In the genomic region with DNA sequence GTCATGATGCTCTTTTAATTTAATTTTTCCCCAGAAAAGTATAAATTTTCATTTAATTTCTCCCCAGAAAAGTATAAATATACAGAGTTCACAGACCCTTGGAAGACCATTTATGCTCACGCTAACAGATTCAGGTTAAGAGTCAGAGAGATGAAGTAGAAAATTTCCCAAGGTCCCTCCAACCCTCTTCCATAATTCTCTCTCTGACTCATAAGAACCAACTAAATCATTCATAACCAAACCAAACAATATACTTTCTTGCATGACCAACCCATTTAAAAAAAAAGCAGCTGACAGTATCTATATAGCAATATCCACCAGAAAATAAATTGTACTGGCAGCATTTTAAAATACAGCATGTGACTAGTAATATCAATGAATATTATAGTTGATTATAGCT, we compare ENCODE assay signal across 28 cellular contexts. TPM values are rescaled to one million over a fixed set of nuclear protein-coding genes. Genes with fewer than 3 reads are reported as not detected.
A peak's percentile ranks its signal among the peaks of the same experiment; 100 is the strongest.
DNase-seq lines count a peak whose midpoint lies in the region; ATAC-seq, FAIRE-seq and TF ChIP-seq lines count a peak whose summit lies in the region.
"Had no signal": no experiment of that assay in that cellular context is flagged by ENCODE, and none has a peak within 500 bp of the region (broad histone marks: within the 10 kb centered on the region; RNA-seq: fewer than 3 reads in every experiment).

No MANE protein-coding gene starts in this region.

- H3K79me2 ChIP-seq in Karpas-422 (ENCODE audit: low read length), result peaks cover 87% of the 10 kb centered on the region
- H3K79me2 ChIP-seq in PC-3 (ENCODE audit: low read length), result peaks cover 49% of the 10 kb centered on the region

- H3K27ac Mint-ChIP-seq in stimulated activated naive B cell treated with anti-CD40 and anti-IgM and Interleukin-4, amounts not matched to agents 10 μg/mL and 1 μg/mL and 100 μg/mL, for 72 hours, result peak overlapping the region; percentile 6
- H3K27ac Mint-ChIP-seq: CD8-positive, alpha-beta memory T cell; GM23338; H9; HFFc6; IgD-negative memory B cell; T-helper 1 cell treated with Interleukin-12 subunit alpha and Interleukin-12 subunit beta and Interleukin-4 antibody, amounts not matched to agents 30 μg/mL and 1 μg/mL, for 36 hours had no signal

- DNase-seq in Karpas-422 (no peak), PC-3 (peak; percentile 25), bronchial epithelial cell (ENCODE audit: low read depth) (peak; percentile 30), DMS79 (lab: John Stamatoyannopoulos, UW) (no peak), SJCRH30 (no peak), SW480 (ENCODE audit: low spot score) (no peak)
- no peak for DNase-seq in stimulated activated naive B cell treated with anti-CD40 and anti-IgM and Interleukin-4, amounts not matched to agents 10 μg/mL and 1 μg/mL and 100 μg/mL, for 72 hours
- DNase-seq: ACHN; BE2C; CD8-positive, alpha-beta memory T cell; DMS 273 treated with DMSO at 0.1 percent for 48 hours; DND-41; H9; HFFc6; NCI-H1048; NCI-H1417; NCI-H1694 treated with DMSO at 0.1 percent for 48 hours; NCI-H2081; NCI-H2227 treated with DMSO at 0.1 percent for 48 hours; SHP77 treated with DMSO at 0.1 percent for 48 hours had no signal

- H3K4me2 ChIP-seq in Karpas-422 (ENCODE audit: low read depth, low read length, poor library complexity, severe bottlenecking) (peak overlapping the region; percentile 4), PC-3 (ENCODE audit: low read length) (no peak overlapping the region)
- H3K4me2 ChIP-seq: GM23338, KMS-11 had no signal

- POLR2A ChIA-PET in PC-3 (lab: Charles Lee; ENCODE audit: unreplicated experiment), result no interaction called here

- no peaks in the 10 kb centered on the region for H3F3A ChIP-seq in PC-3 (ENCODE audit: low read length, unreplicated experiment)

- no peak for FAIRE-seq in bronchial epithelial cell (lab: Jason Lieb, UNC)
- FAIRE-seq: GM18507 had no signal

- no peak overlapping the region for H3K4me3 Mint-ChIP-seq in stimulated activated naive B cell treated with anti-CD40 and anti-IgM and Interleukin-4, amounts not matched to agents 10 μg/mL and 1 μg/mL and 100 μg/mL, for 72 hours
- H3K4me3 Mint-ChIP-seq: CD14-positive monocyte; GM23338; H9; HFFc6; T-helper 1 cell treated with Interleukin-12 subunit alpha and Interleukin-12 subunit beta and Interleukin-4 antibody, amounts not matched to agents 30 μg/mL and 1 μg/mL, for 36 hours had no signal

- peaks cover 0 to 6% of the 10 kb centered on the region in 2 donors for H3K36me3 Mint-ChIP-seq in stimulated activated naive B cell treated with anti-CD40 and anti-IgM and Interleukin-4, amounts not matched to agents 10 μg/mL and 1 μg/mL and 100 μg/mL, for 72 hours
- H3K36me3 Mint-ChIP-seq: IgD-negative memory B cell had no signal

- H3K9me3 Mint-ChIP-seq in stimulated activated naive B cell treated with anti-CD40 and anti-IgM and Interleukin-4, amounts not matched to agents 10 μg/mL and 1 μg/mL and 100 μg/mL, for 72 hours, result no peaks in the 10 kb centered on the region
- H3K9me3 Mint-ChIP-seq: CD14-positive monocyte; CD8-positive, alpha-beta memory T cell; GM23338; H9; HFFc6; IgD-negative memory B cell; T-helper 1 cell treated with Interleukin-12 subunit alpha and Interleukin-12 subunit beta and Interleukin-4 antibody, amounts not matched to agents 30 μg/mL and 1 μg/mL, for 36 hours had no signal

- H3K4me1 Mint-ChIP-seq in stimulated activated naive B cell treated with anti-CD40 and anti-IgM and Interleukin-4, amounts not matched to agents 10 μg/mL and 1 μg/mL and 100 μg/mL, for 72 hours, result peaks cover 7 to 17% of the 10 kb centered on the region in 2 donors

- no TSS peak for BruUV-seq in PC-3 (replicated peaks; lab: Mats Ljungman, UMichigan)

- no peak for TF ChIP-seq CTCF in PC-3 (conservative IDR thresholded peaks at IDR 0.05; ENCODE audit: low read depth, low read length)
- TF ChIP-seq CTCF in bronchial epithelial cell (IDR thresholded peaks at IDR 0.05; ENCODE audit: insufficient read depth, low read length, severe bottlenecking), result no peak

- ATAC-seq in PC-3, result no peak
- no peak for ATAC-seq in stimulated activated naive B cell treated with anti-CD40 and anti-IgM and Interleukin-4, amounts not matched to agents 10 μg/mL and 1 μg/mL and 100 μg/mL, for 72 hours (replicated peaks)
- ATAC-seq: GM23338, Panc1 had no signal

- CTCF ChIA-PET in PC-3 (lab: Charles Lee), result interaction anchor here (0.6 kb wide), 1 partner anchor 282 kb away, joined by 5 read pairs; a partner anchor contains a TSS

- no peak overlapping the region for H2AFZ ChIP-seq in Karpas-422 (ENCODE audit: low read length)
- H2AFZ ChIP-seq in PC-3 (ENCODE audit: low read length), result no peak overlapping the region
- H2AFZ ChIP-seq: GM23338 had no signal

- H3K27ac ChIP-seq in Karpas-422 (ENCODE audit: low read length), result no peak overlapping the region
- H3K27ac ChIP-seq in PC-3 (ENCODE audit: low read length), result no peak overlapping the region
- H3K27ac ChIP-seq in SJCRH30, result no peak overlapping the region
- H3K27ac ChIP-seq: KMS-11, SK-N-MC had no signal

- H3K9me2 ChIP-seq in Karpas-422 (replicated peaks; ENCODE audit: insufficient read depth, low read length), result no peaks in the 10 kb centered on the region
- H3K9me2 ChIP-seq in PC-3 (replicated peaks; ENCODE audit: low read length), result no peaks in the 10 kb centered on the region

- H3K9me3 ChIP-seq in Karpas-422 (ENCODE audit: low read length), result no peaks in the 10 kb centered on the region
- H3K9me3 ChIP-seq in PC-3 (ENCODE audit: low read length), result no peaks in the 10 kb centered on the region
- no peaks in the 10 kb centered on the region for H3K9me3 ChIP-seq in SJCRH30 (replicated peaks)
- H3K9me3 ChIP-seq: BE2C had no signal

- intact Hi-C loops in PC-3 (cut with micrococcal nuclease), result no loop called here

- H3K4me3 ChIP-seq in Karpas-422 (ENCODE audit: low read length) (no peak overlapping the region), PC-3 (ENCODE audit: low read length) (no peak overlapping the region), bronchial epithelial cell (ENCODE audit: low read depth, low read length) (no peak overlapping the region), SJCRH30 (no peak overlapping the region)
- H3K4me3 ChIP-seq: GM23338, SK-N-MC had no signal

- no peaks in the 10 kb centered on the region for H3K27me3 Mint-ChIP-seq in stimulated activated naive B cell treated with anti-CD40 and anti-IgM and Interleukin-4, amounts not matched to agents 10 μg/mL and 1 μg/mL and 100 μg/mL, for 72 hours
- H3K27me3 Mint-ChIP-seq: IgD-negative memory B cell had no signal

- H4K20me1 ChIP-seq in Karpas-422 (ENCODE audit: insufficient read depth, low read depth, low read length), result no peaks in the 10 kb centered on the region; the same call in 1 of the 2 replicates
- no peaks in the 10 kb centered on the region for H4K20me1 ChIP-seq in PC-3 (ENCODE audit: low read length)

- H3K27me3 ChIP-seq in Karpas-422 (ENCODE audit: low read length), result no peaks in the 10 kb centered on the region
- no peaks in the 10 kb centered on the region for H3K27me3 ChIP-seq in PC-3 (ENCODE audit: low read length)
- H3K27me3 ChIP-seq in bronchial epithelial cell (ENCODE audit: control insufficient read depth, insufficient read depth, low read length), result no peaks in the 10 kb centered on the region
- no peaks in the 10 kb centered on the region for H3K27me3 ChIP-seq in SJCRH30
- H3K27me3 ChIP-seq: BE2C had no signal

- H3K9ac ChIP-seq in Karpas-422 (ENCODE audit: low read length) (no peak overlapping the region), PC-3 (ENCODE audit: low read length) (no peak overlapping the region)
- H3K9ac ChIP-seq: KMS-11 had no signal

- peaks cover 50% of the 10 kb centered on the region for H3K4me1 ChIP-seq in Karpas-422 (ENCODE audit: low read length)
- peaks cover 6% of the 10 kb centered on the region for H3K4me1 ChIP-seq in PC-3 (ENCODE audit: insufficient read depth, low read length)
- H3K4me1 ChIP-seq in SJCRH30, result no peaks in the 10 kb centered on the region
- H3K4me1 ChIP-seq: BE2C had no signal

- no peaks in the 10 kb centered on the region for H3K36me3 ChIP-seq in Karpas-422 (ENCODE audit: insufficient read depth, low read length)
- no peaks in the 10 kb centered on the region for H3K36me3 ChIP-seq in PC-3 (ENCODE audit: low read depth, low read length)
- no peaks in the 10 kb centered on the region for H3K36me3 ChIP-seq in bronchial epithelial cell (ENCODE audit: control insufficient read depth, insufficient read depth, low read length)
- no peaks in the 10 kb centered on the region for H3K36me3 ChIP-seq in SJCRH30

RNA-seq across cellular contexts. Expression of a gene that starts 3.9 kb away (rescaled TPM):
- 17.6 and 26.4 TPM in 2 replicates for total RNA-seq in Karpas-422 (2014; rRNA removed; shearing (Covaris generic); ENCODE audit: low replicate concordance)
- 5.6 and 12.7 TPM in 2 replicates for total RNA-seq in PC-3 (2014; rRNA removed)
- total RNA-seq in bronchial epithelial cell, result 12.9 and 20.5 TPM in 2 replicates
- 16.7 and 19.4 TPM in 2 replicates for total RNA-seq in SJCRH30 (2014; rRNA removed; shearing (Covaris generic))

Comparison
In these comparisons a context has a peak if more than half of its experiments do, and no peak if none do; other contexts are left out.
1. DNase-seq: peak in PC-3 (single experiment) and bronchial epithelial cell (single experiment); none in Karpas-422 (single experiment), stimulated activated naive B cell treated with anti-CD40 and anti-IgM and Interleukin-4, amounts not matched to agents 10 μg/mL and 1 μg/mL and 100 μg/mL, for 72 hours (single experiment), DMS79 (single experiment), SJCRH30 (0 of 2) and SW480 (single experiment).